ENCODE assay signal across 9 cellular contexts in genomic region chrX:40152173-40152705, GRCh38. TPM values are rescaled to one million over a fixed set of nuclear protein-coding genes. Genes with fewer than 3 reads are reported as not detected.
A peak's percentile ranks its signal among the peaks of the same experiment; 100 is the strongest.
DNase-seq lines count a peak whose midpoint lies in the region; ATAC-seq and TF ChIP-seq lines count a peak whose summit lies in the region.
"Had no signal": no experiment of that assay in that cellular context is flagged by ENCODE, and none has a peak within 500 bp of the region (broad histone marks: within the 10 kb centered on the region; RNA-seq: fewer than 3 reads in every experiment).

No MANE protein-coding gene starts in this region.

- peaks cover 12% of the 10 kb centered on the region for H3K27me3 ChIP-seq in DND-41 (ENCODE audit: insufficient read depth, low read length, poor library complexity)
- H3K27me3 ChIP-seq in dorsolateral prefrontal cortex = peaks cover 0 to 100% (median 70%) of the 10 kb centered on the region in 45 donors

- ATAC-seq in DND-41 (ENCODE audit: insufficient read depth, low read depth) (peak; percentile 58), GM18511 (IDR thresholded peaks at IDR 0.05; ENCODE audit: unreplicated experiment) (no peak)

- peak overlapping the region; percentile 30 to 61; a peak in 3 of 4 replicates for H3K4me3 ChIP-seq in DND-41 (ENCODE audit: low read depth in 1 of 2, low read length in 2 of 2)
- H3K4me3 ChIP-seq in dorsolateral prefrontal cortex = peak overlapping the region; percentile 20 to 70 (median 54)

- H3K4me2 ChIP-seq in DND-41 (ENCODE audit: insufficient read depth, low read length) = peak overlapping the region; percentile 92

- H3K36me3 ChIP-seq in DND-41 (ENCODE audit: insufficient read depth, low read length) = no peaks in the 10 kb centered on the region

- peak; percentile 66 for DNase-seq in DND-41
- DNase-seq in NCI-H748 treated with DMSO at 0.1 percent for 48 hours (lab: John Stamatoyannopoulos, UW) = peak; percentile 51
- peak in 3 of 10 donors; percentile 42 to 73 (median 70) for DNase-seq in dorsolateral prefrontal cortex
- DNase-seq in midbrain (lab: John Stamatoyannopoulos, UW) = peak; percentile 44
- DNase-seq in GOT3 (lab: John Stamatoyannopoulos, UW) = no peak
- no peak for DNase-seq in HK-2 (ENCODE audit: unreplicated experiment)
- DNase-seq in foreskin melanocyte = no peak
- DNase-seq: IMR-90 had no signal

- intact Hi-C loops in dorsolateral prefrontal cortex (cut with DNase I) = loop anchor here (2.0 to 10.0 kb wide), 6 partner anchors 43 to 335 kb away; no protein-coding TSS in a partner anchor

- H3K79me2 ChIP-seq in DND-41 (ENCODE audit: insufficient read depth, low read length) = no peaks in the 10 kb centered on the region

- H3K4me1 ChIP-seq in DND-41 (ENCODE audit: insufficient read depth, low read length) = peaks cover 71% of the 10 kb centered on the region

- H3K9ac ChIP-seq in DND-41 (ENCODE audit: low read depth, low read length) = peak overlapping the region; percentile 89

- H2AFZ ChIP-seq in DND-41 (ENCODE audit: low read depth, low read length) = peak overlapping the region; percentile 73

- no peaks in the 10 kb centered on the region for H4K20me1 ChIP-seq in DND-41 (ENCODE audit: insufficient read depth, low read length)

- H3K9me3 ChIP-seq in DND-41 (ENCODE audit: insufficient read depth, low read length, severe bottlenecking) = no peaks in the 10 kb centered on the region

- peak overlapping the region; percentile 78 for H3K27ac ChIP-seq in DND-41 (ENCODE audit: low read length)
- peak overlapping the region in 56 of 59 donors; percentile 10 to 88 (median 82) for H3K27ac ChIP-seq in dorsolateral prefrontal cortex

- TF ChIP-seq CTCF in DND-41 (IDR thresholded peaks at IDR 0.05; ENCODE audit: borderline replicate concordance, extremely low read depth, low read length, poor library complexity, severe bottlenecking) (no peak), dorsolateral prefrontal cortex (IDR thresholded peaks at IDR 0.05 in 54 of 56, conservative IDR thresholded peaks at IDR 0.05 in 2 of 56; ENCODE audit: low read depth in 1 of 56, partially characterized antibody in 56 of 56) (no peak)

RNA-seq across cellular contexts. Expression of gene BCOR, which starts 54.5 kb away (rescaled TPM):
- 10 to 100 TPM; 10.5 to 38.3 (median 19.7) TPM for total RNA-seq in dorsolateral prefrontal cortex

Comparison
In these comparisons a context has a peak if more than half of its experiments do, and no peak if none do; other contexts are left out.
1. DNase-seq: peak in DND-41 (single experiment), NCI-H748 treated with DMSO at 0.1 percent for 48 hours (single experiment) and midbrain (single experiment); none in GOT3 (single experiment), HK-2 (single experiment) and foreskin melanocyte (single experiment).